Comparison of ENCODE assay signal across 22 cellular contexts in the genomic region with DNA sequence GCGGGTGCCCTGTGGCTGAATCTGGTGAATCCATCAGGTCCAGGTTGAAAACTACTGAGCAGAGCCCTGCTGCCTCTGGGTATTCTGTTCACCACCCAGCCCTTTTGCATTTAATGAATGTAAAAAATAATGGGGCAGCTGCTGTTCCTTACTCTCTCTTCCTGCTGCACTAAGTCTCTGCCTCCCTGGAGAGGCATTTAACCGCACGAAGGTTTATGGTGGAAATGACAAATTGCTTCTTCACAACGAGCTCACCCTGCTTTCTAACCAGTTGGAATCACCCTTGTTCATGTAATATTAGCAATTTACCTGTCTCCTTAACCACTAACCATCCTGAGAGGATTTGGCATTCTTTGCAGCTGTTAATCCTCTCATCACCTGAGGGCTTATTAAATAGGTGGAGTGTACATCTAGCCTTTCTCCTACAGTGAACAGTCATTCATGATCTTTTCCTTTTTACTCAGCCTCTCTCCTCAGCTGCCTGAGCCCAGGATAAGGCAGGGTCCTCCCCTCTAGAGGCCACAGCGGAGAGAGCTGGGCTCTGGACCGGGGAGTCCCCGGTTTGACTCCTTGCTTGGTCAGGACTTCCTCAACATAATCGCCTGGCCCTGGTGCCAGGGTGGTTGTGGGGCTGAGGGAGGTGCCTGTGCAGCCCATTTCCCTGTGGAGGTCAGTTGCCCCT.
DNase-seq lines count a peak whose midpoint lies in the region; ATAC-seq and TF ChIP-seq lines count a peak whose summit lies in the region.
"Had no signal": no experiment of that assay in that cellular context is flagged by ENCODE, and none has a peak within 500 bp of the region (broad histone marks: within the 10 kb centered on the region; RNA-seq: fewer than 3 reads in every experiment).

No MANE protein-coding gene starts in this region.

- no peaks in the 10 kb centered on the region for H3K4me1 Mint-ChIP-seq in stimulated activated naive CD8-positive, alpha-beta T cell treated with anti-CD3 and anti-CD28 coated beads, Interleukin-15, amount 100 ng/mL, for 72 hours
- H3K4me1 Mint-ChIP-seq: activated naive CD8-positive, alpha-beta T cell treated with anti-CD3 and anti-CD28 coated beads, Interleukin-2, amount 10 ng/mL, durations not matched to agents 7 days and 5 days; CD8-positive, alpha-beta memory T cell had no signal

- H3K4me1 ChIP-seq in BLaER1 treated with 17β-estradiol and CSF1 and Interleukin-3, amounts not matched to agents 10 nM and 100 nM, result peaks cover 0 to 37% (median 26%) of the 10 kb centered on the region in 10 experiments; a peak in 16 of 20 replicates
- H3K4me1 ChIP-seq: uterus had no signal

- H3K27ac ChIP-seq in BLaER1 treated with 17β-estradiol and CSF1 and Interleukin-3, amounts not matched to agents 10 nM and 100 nM, result peak overlapping the region in 4 of 11 experiments; percentile 24 to 51 (median 44); a peak in 3 of 22 replicates
- H3K27ac ChIP-seq: uterus had no signal

- peak overlapping the region in 10 of 11 experiments; percentile 3 to 67 (median 51); a peak in 19 of 22 replicates for H3K4me2 ChIP-seq in BLaER1 treated with 17β-estradiol and CSF1 and Interleukin-3, amounts not matched to agents 10 nM and 100 nM

- H3K4me3 ChIP-seq in BLaER1 treated with 17β-estradiol and CSF1 and Interleukin-3, amounts not matched to agents 10 nM and 100 nM, result no peak overlapping the region
- H3K4me3 ChIP-seq in epithelial cell of esophagus (ENCODE audit: low read length), result no peak overlapping the region
- H3K4me3 ChIP-seq: MG63, uterus had no signal

- H3K9ac ChIP-seq in BLaER1 treated with 17β-estradiol and CSF1 and Interleukin-3, amounts not matched to agents 10 nM and 100 nM, result peak overlapping the region in 3 of 11 experiments; percentile 0 to 43 (median 24); a peak in 2 of 22 replicates

- no peaks in the 10 kb centered on the region for H4K20me1 ChIP-seq in BLaER1 treated with 17β-estradiol and CSF1 and Interleukin-3, amounts not matched to agents 10 nM and 100 nM

- H3K27ac Mint-ChIP-seq in stimulated activated naive CD8-positive, alpha-beta T cell treated with anti-CD3 and anti-CD28 coated beads, Interleukin-15, amount 100 ng/mL, for 72 hours, result no peak overlapping the region
- H3K27ac Mint-ChIP-seq: activated CD8-positive, alpha-beta T cell treated with anti-CD3 and anti-CD28 coated beads for 36 hours; activated naive CD8-positive, alpha-beta T cell treated with anti-CD3 and anti-CD28 coated beads, Interleukin-2, amount 10 ng/mL, durations not matched to agents 7 days and 5 days; activated T-cell treated with anti-CD3 and anti-CD28 coated beads, Interleukin-2, amount 50 U/mL, for 72 hours; CD8-positive, alpha-beta memory T cell; natural killer cell treated with Interleukin-12 subunit alpha and Interleukin-12 subunit beta and Interleukin-15 and Interleukin-18, amount 100 ng/mL, for 72 hours had no signal

- H3K27me3 Mint-ChIP-seq in stimulated activated naive CD8-positive, alpha-beta T cell treated with anti-CD3 and anti-CD28 coated beads, Interleukin-15, amount 100 ng/mL, for 72 hours, result peaks cover 32% of the 10 kb centered on the region

- no peaks in the 10 kb centered on the region for H3K9me3 Mint-ChIP-seq in stimulated activated naive CD8-positive, alpha-beta T cell treated with anti-CD3 and anti-CD28 coated beads, Interleukin-15, amount 100 ng/mL, for 72 hours
- H3K9me3 Mint-ChIP-seq: activated CD8-positive, alpha-beta T cell treated with anti-CD3 and anti-CD28 coated beads for 36 hours; activated naive CD8-positive, alpha-beta T cell treated with anti-CD3 and anti-CD28 coated beads, Interleukin-2, amount 10 ng/mL, durations not matched to agents 7 days and 5 days; activated T-cell treated with anti-CD3 and anti-CD28 coated beads, Interleukin-2, amount 50 U/mL, for 72 hours; CD8-positive, alpha-beta memory T cell; natural killer cell treated with Interleukin-12 subunit alpha and Interleukin-12 subunit beta and Interleukin-15 and Interleukin-18, amount 100 ng/mL, for 72 hours had no signal

- no peak for TF ChIP-seq CTCF in epithelial cell of esophagus (IDR thresholded peaks at IDR 0.05; ENCODE audit: insufficient read depth, low read depth, low read length, missing control alignments)

- no peaks in the 10 kb centered on the region for H3K27me3 ChIP-seq in BLaER1 treated with 17β-estradiol and CSF1 and Interleukin-3, amounts not matched to agents 10 nM and 100 nM
- H3K27me3 ChIP-seq: uterus had no signal

- no peaks in the 10 kb centered on the region for H3K9me3 ChIP-seq in BLaER1 treated with 17β-estradiol and CSF1 and Interleukin-3, amounts not matched to agents 10 nM and 100 nM (replicated peaks in 1 of 11)
- H3K9me3 ChIP-seq: MG63, uterus had no signal

- no peak for ATAC-seq in stimulated activated naive CD8-positive, alpha-beta T cell treated with anti-CD3 and anti-CD28 coated beads, Interleukin-15, amount 100 ng/mL, for 72 hours
- no peak for ATAC-seq in HG02763 (IDR thresholded peaks at IDR 0.05; ENCODE audit: unreplicated experiment)
- ATAC-seq in GM19397 (IDR thresholded peaks at IDR 0.05; ENCODE audit: unreplicated experiment), result no peak
- no peak for ATAC-seq in HG03520 (IDR thresholded peaks at IDR 0.05; ENCODE audit: unreplicated experiment)
- ATAC-seq: activated CD8-positive, alpha-beta T cell treated with anti-CD3 and anti-CD28 coated beads for 36 hours; activated T-cell treated with anti-CD3 and anti-CD28 coated beads, Interleukin-2, amount 50 U/mL, for 72 hours; HCT116; natural killer cell treated with Interleukin-12 subunit alpha and Interleukin-12 subunit beta and Interleukin-15 and Interleukin-18, amount 100 ng/mL, for 72 hours had no signal

- H3K36me3 ChIP-seq in BLaER1 treated with 17β-estradiol and CSF1 and Interleukin-3, amounts not matched to agents 10 nM and 100 nM, result no peaks in the 10 kb centered on the region
- H3K36me3 ChIP-seq: MG63, uterus had no signal

- no peak overlapping the region for H3K4me3 Mint-ChIP-seq in stimulated activated naive CD8-positive, alpha-beta T cell treated with anti-CD3 and anti-CD28 coated beads, Interleukin-15, amount 100 ng/mL, for 72 hours
- H3K4me3 Mint-ChIP-seq: activated CD8-positive, alpha-beta T cell treated with anti-CD3 and anti-CD28 coated beads for 36 hours; activated naive CD8-positive, alpha-beta T cell treated with anti-CD3 and anti-CD28 coated beads, Interleukin-2, amount 10 ng/mL, durations not matched to agents 7 days and 5 days; activated T-cell treated with anti-CD3 and anti-CD28 coated beads, Interleukin-2, amount 50 U/mL, for 72 hours; CD8-positive, alpha-beta memory T cell; natural killer cell treated with Interleukin-12 subunit alpha and Interleukin-12 subunit beta and Interleukin-15 and Interleukin-18, amount 100 ng/mL, for 72 hours had no signal

- DNase-seq in NCI-H1417 (lab: John Stamatoyannopoulos, UW), result peak; percentile 65 to 93 (median 90)
- DNase-seq in NCI-H526 (lab: John Stamatoyannopoulos, UW), result peak; percentile 67 to 68
- peak; percentile 37 for DNase-seq in epithelial cell of esophagus (ENCODE audit: low read depth)
- no peak for DNase-seq in stimulated activated naive CD8-positive, alpha-beta T cell treated with anti-CD3 and anti-CD28 coated beads, Interleukin-15, amount 100 ng/mL, for 72 hours
- DNase-seq: activated CD8-positive, alpha-beta T cell treated with anti-CD3 and anti-CD28 coated beads for 36 hours; activated naive CD8-positive, alpha-beta T cell treated with anti-CD3 and anti-CD28 coated beads, Interleukin-2, amount 10 ng/mL, durations not matched to agents 7 days and 5 days; activated T-cell treated with anti-CD3 and anti-CD28 coated beads, Interleukin-2, amount 50 U/mL, for 72 hours; CD8-positive, alpha-beta memory T cell; effector CD4-positive, alpha-beta T cell; mesenchymal stem cell; MG63; NCI-H748 treated with DMSO at 0.1 percent for 48 hours; retina; stimulated activated naive CD4-positive, alpha-beta T cell treated with Interleukin-2 at 50 U/mL for 16 hours; SW 1271; uterus had no signal

Comparison
In these comparisons a context has a peak if more than half of its experiments do, and no peak if none do; other contexts are left out.
1. DNase-seq: peak in NCI-H1417 (3 of 3), NCI-H526 (2 of 2) and epithelial cell of esophagus (single experiment); none in stimulated activated naive CD8-positive, alpha-beta T cell treated with anti-CD3 and anti-CD28 coated beads, Interleukin-15, amount 100 ng/mL, for 72 hours (0 of 2).